2 cellular contexts compared by ENCODE assay signal in the genomic region with DNA sequence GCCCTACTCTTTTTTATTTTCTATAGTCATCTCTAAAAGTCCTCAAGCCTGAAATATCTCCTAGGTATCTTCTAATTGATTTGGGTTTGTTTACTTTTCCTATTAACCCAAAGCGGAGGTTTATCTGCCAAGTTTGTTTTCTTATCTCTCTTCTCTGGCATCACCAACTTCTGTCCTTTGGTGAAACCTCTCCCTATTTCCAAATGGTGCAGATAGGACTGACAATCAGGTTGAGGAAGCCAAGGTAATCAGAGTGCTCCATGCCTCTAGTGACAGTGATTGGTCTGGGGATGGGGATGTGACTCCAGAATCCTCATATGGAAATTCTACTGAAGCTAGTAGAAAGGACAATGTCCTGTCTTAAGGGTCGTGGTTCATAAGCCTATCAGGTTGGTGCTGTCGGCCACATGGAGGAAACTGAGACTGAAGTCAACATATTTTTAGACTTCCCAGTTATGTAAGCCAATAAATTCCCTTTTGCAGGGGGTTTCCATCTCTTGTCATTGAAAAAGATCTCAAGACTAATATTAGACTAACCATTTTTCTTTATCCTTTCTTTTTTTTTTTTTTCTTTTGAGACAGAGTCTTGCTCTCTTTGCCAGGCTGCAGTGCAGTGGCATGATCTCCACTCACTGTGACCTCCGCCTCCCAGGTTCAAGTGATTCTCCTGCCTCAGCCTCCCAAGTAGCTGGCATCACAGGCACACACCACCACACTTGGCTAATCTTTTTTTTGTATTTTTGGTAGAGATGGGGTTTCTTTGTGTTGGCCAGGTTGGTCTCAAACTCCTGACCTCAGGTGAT.
A peak's percentile ranks its signal among the peaks of the same experiment; 100 is the strongest.
TF ChIP-seq lines count a peak whose summit lies in the region.

No MANE protein-coding gene starts in this region.

TF ChIP-seq in liver, 16 proteins besides CTCF, POLR2A, EP300 and RAD21:
- peak; percentile 22 to 42 for TF ChIP-seq HNF4A (conservative IDR thresholded peaks at IDR 0.05)
- TF ChIP-seq, protein P1, sequence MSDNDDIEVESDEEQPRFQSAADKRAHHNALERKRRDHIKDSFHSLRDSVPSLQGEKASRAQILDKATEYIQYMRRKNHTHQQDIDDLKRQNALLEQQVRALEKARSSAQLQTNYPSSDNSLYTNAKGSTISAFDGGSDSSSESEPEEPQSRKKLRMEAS (IDR thresholded peaks at IDR 0.05), result no peak
- TF ChIP-seq, protein P2, sequence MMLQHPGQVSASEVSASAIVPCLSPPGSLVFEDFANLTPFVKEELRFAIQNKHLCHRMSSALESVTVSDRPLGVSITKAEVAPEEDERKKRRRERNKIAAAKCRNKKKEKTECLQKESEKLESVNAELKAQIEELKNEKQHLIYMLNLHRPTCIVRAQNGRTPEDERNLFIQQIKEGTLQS (IDR thresholded peaks at IDR 0.05), result no peak
- no peak for TF ChIP-seq FOXA2 (IDR thresholded peaks at IDR 0.05)
- TF ChIP-seq YY1 (IDR thresholded peaks at IDR 0.05), result no peak
- TF ChIP-seq, protein P3, sequence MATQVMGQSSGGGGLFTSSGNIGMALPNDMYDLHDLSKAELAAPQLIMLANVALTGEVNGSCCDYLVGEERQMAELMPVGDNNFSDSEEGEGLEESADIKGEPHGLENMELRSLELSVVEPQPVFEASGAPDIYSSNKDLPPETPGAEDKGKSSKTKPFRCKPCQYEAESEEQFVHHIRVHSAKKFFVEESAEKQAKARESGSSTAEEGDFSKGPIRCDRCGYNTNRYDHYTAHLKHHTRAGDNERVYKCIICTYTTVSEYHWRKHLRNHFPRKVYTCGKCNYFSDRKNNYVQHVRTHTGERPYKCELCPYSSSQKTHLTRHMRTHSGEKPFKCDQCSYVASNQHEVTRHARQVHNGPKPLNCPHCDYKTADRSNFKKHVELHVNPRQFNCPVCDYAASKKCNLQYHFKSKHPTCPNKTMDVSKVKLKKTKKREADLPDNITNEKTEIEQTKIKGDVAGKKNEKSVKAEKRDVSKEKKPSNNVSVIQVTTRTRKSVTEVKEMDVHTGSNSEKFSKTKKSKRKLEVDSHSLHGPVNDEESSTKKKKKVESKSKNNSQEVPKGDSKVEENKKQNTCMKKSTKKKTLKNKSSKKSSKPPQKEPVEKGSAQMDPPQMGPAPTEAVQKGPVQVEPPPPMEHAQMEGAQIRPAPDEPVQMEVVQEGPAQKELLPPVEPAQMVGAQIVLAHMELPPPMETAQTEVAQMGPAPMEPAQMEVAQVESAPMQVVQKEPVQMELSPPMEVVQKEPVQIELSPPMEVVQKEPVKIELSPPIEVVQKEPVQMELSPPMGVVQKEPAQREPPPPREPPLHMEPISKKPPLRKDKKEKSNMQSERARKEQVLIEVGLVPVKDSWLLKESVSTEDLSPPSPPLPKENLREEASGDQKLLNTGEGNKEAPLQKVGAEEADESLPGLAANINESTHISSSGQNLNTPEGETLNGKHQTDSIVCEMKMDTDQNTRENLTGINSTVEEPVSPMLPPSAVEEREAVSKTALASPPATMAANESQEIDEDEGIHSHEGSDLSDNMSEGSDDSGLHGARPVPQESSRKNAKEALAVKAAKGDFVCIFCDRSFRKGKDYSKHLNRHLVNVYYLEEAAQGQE (IDR thresholded peaks at IDR 0.05), result no peak
- TF ChIP-seq, protein P4, sequence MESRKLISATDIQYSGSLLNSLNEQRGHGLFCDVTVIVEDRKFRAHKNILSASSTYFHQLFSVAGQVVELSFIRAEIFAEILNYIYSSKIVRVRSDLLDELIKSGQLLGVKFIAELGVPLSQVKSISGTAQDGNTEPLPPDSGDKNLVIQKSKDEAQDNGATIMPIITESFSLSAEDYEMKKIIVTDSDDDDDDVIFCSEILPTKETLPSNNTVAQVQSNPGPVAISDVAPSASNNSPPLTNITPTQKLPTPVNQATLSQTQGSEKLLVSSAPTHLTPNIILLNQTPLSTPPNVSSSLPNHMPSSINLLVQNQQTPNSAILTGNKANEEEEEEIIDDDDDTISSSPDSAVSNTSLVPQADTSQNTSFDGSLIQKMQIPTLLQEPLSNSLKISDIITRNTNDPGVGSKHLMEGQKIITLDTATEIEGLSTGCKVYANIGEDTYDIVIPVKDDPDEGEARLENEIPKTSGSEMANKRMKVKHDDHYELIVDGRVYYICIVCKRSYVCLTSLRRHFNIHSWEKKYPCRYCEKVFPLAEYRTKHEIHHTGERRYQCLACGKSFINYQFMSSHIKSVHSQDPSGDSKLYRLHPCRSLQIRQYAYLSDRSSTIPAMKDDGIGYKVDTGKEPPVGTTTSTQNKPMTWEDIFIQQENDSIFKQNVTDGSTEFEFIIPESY (IDR thresholded peaks at IDR 0.05), result no peak
- no peak for TF ChIP-seq JUND (IDR thresholded peaks at IDR 0.05)
- TF ChIP-seq EGR1 (IDR thresholded peaks at IDR 0.05; ENCODE audit: low read depth in 2 of 2), result no peak
- no peak for TF ChIP-seq NR2F2 (IDR thresholded peaks at IDR 0.05)
- no peak for TF ChIP-seq TAF1 (conservative IDR thresholded peaks at IDR 0.05)
- no peak for TF ChIP-seq HNF4G (IDR thresholded peaks at IDR 0.05)
- TF ChIP-seq RXRA (IDR thresholded peaks at IDR 0.05), result peak; percentile 25 to 40
- TF ChIP-seq FOXA1 (IDR thresholded peaks at IDR 0.05), result no peak
- no peak for TF ChIP-seq SP1 (IDR thresholded peaks at IDR 0.05)

TF ChIP-seq in HepG2, 621 proteins besides CTCF, POLR2A, EP300 and RAD21:
- no peak for TF ChIP-seq ZC3H13 (CRISPR knock-in tag; IDR thresholded peaks at IDR 0.05)
- TF ChIP-seq DNMT1 (CRISPR knock-in tag; IDR thresholded peaks at IDR 0.05), result no peak
- no peak for TF ChIP-seq NCOR1 (IDR thresholded peaks at IDR 0.05; ENCODE audit: borderline replicate concordance, low read length)
- TF ChIP-seq ZNF674 (CRISPR knock-in tag; IDR thresholded peaks at IDR 0.05; ENCODE audit: low read depth), result no peak
- no peak for TF ChIP-seq ZZZ3 (CRISPR knock-in tag; IDR thresholded peaks at IDR 0.05; ENCODE audit: borderline replicate concordance)
- TF ChIP-seq CHD4 (IDR thresholded peaks at IDR 0.05; ENCODE audit: borderline replicate concordance, low read length), result no peak
- TF ChIP-seq, protein P5, sequence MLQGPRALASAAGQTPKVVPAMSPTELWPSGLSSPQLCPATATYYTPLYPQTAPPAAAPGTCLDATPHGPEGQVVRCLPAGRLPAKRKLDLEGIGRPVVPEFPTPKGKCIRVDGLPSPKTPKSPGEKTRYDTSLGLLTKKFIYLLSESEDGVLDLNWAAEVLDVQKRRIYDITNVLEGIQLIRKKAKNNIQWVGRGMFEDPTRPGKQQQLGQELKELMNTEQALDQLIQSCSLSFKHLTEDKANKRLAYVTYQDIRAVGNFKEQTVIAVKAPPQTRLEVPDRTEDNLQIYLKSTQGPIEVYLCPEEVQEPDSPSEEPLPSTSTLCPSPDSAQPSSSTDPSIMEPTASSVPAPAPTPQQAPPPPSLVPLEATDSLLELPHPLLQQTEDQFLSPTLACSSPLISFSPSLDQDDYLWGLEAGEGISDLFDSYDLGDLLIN (CRISPR knock-in tag; IDR thresholded peaks at IDR 0.05; ENCODE audit: borderline replicate concordance), result no peak
- TF ChIP-seq ZNF292 (CRISPR knock-in tag; IDR thresholded peaks at IDR 0.05; ENCODE audit: borderline replicate concordance, low read depth), result no peak
- no peak for TF ChIP-seq TBX2 (CRISPR knock-in tag; IDR thresholded peaks at IDR 0.05; ENCODE audit: borderline replicate concordance)
- no peak for TF ChIP-seq ZNF235 (CRISPR knock-in tag; IDR thresholded peaks at IDR 0.05; ENCODE audit: borderline replicate concordance)
- TF ChIP-seq, protein P6, sequence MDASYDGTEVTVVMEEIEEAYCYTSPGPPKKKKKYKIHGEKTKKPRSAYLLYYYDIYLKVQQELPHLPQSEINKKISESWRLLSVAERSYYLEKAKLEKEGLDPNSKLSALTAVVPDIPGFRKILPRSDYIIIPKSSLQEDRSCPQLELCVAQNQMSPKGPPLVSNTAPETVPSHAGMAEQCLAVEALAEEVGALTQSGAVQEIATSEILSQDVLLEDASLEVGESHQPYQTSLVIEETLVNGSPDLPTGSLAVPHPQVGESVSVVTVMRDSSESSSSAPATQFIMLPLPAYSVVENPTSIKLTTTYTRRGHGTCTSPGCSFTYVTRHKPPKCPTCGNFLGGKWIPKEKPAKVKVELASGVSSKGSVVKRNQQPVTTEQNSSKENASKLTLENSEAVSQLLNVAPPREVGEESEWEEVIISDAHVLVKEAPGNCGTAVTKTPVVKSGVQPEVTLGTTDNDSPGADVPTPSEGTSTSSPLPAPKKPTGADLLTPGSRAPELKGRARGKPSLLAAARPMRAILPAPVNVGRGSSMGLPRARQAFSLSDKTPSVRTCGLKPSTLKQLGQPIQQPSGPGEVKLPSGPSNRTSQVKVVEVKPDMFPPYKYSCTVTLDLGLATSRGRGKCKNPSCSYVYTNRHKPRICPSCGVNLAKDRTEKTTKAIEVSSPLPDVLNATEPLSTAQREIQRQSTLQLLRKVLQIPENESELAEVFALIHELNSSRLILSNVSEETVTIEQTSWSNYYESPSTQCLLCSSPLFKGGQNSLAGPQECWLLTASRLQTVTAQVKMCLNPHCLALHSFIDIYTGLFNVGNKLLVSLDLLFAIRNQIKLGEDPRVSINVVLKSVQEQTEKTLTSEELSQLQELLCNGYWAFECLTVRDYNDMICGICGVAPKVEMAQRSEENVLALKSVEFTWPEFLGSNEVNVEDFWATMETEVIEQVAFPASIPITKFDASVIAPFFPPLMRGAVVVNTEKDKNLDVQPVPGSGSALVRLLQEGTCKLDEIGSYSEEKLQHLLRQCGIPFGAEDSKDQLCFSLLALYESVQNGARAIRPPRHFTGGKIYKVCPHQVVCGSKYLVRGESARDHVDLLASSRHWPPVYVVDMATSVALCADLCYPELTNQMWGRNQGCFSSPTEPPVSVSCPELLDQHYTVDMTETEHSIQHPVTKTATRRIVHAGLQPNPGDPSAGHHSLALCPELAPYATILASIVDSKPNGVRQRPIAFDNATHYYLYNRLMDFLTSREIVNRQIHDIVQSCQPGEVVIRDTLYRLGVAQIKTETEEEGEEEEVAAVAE (CRISPR knock-in tag; IDR thresholded peaks at IDR 0.05; ENCODE audit: borderline replicate concordance), result no peak
- no peak for TF ChIP-seq GPN1 (CRISPR knock-in tag; IDR thresholded peaks at IDR 0.05; ENCODE audit: borderline replicate concordance)
- no peak for TF ChIP-seq MTA1 (CRISPR knock-in tag; IDR thresholded peaks at IDR 0.05; ENCODE audit: borderline replicate concordance)
